26 cellular contexts compared by ENCODE assay signal in genomic region chr6:165013701-165014100, GRCh38.
"Had no signal": no experiment of that assay in that cellular context is flagged by ENCODE, and none has a peak within 500 bp of the region (broad histone marks: within the 10 kb centered on the region; RNA-seq: fewer than 3 reads in every experiment).

No MANE protein-coding gene starts in this region.

- H3K4me3 Mint-ChIP-seq: activated T-cell treated with anti-CD3 and anti-CD28 coated beads, Interleukin-2, amount 50 U/mL, for 24 hours; activated T-helper 17 cell treated with anti-CD3 and anti-CD28 coated beads, Interleukin-2, amount 50 U/mL, for 72 hours; central memory CD8-positive, alpha-beta T cell; effector memory CD8-positive, alpha-beta T cell; natural killer cell; stimulated activated effector memory CD8-positive, alpha-beta T cell treated with anti-CD3 and anti-CD28 coated beads, Interleukin-12 subunit alpha, Interleukin-12 subunit beta, amount 100 ng/mL, for 72 hours; T-helper 1 cell treated with Interleukin-12 subunit alpha and Interleukin-12 subunit beta and Interleukin-4 antibody, amounts not matched to agents 30 μg/mL and 1 μg/mL, for 36 hours; WTC11 had no signal

- H3K4me1 Mint-ChIP-seq: activated T-helper 17 cell treated with anti-CD3 and anti-CD28 coated beads, Interleukin-2, amount 50 U/mL, for 72 hours; central memory CD8-positive, alpha-beta T cell; natural killer cell; stimulated activated effector memory CD8-positive, alpha-beta T cell treated with anti-CD3 and anti-CD28 coated beads, Interleukin-12 subunit alpha, Interleukin-12 subunit beta, amount 100 ng/mL, for 72 hours; WTC11 had no signal

- FAIRE-seq: colon, endothelial cell of umbilical vein, keratinocyte had no signal

- H3K36me3 ChIP-seq: esophagus muscularis mucosa, lower lobe of right lung, right atrium auricular region, stomach, suprapubic skin, tibial nerve had no signal

- H3K36me3 Mint-ChIP-seq: natural killer cell; stimulated activated effector memory CD8-positive, alpha-beta T cell treated with anti-CD3 and anti-CD28 coated beads, Interleukin-12 subunit alpha, Interleukin-12 subunit beta, amount 100 ng/mL, for 72 hours; WTC11 had no signal

- H3K4me1 ChIP-seq: esophagus muscularis mucosa, lower lobe of right lung, right atrium auricular region, stomach, suprapubic skin, tibial nerve had no signal

- H3K27me3 Mint-ChIP-seq: activated T-cell treated with anti-CD3 and anti-CD28 coated beads, Interleukin-2, amount 50 U/mL, for 24 hours; activated T-helper 17 cell treated with anti-CD3 and anti-CD28 coated beads, Interleukin-2, amount 50 U/mL, for 72 hours; central memory CD8-positive, alpha-beta T cell; effector memory CD8-positive, alpha-beta T cell had no signal

- H3K27ac Mint-ChIP-seq: activated naive CD4-positive, alpha-beta T cell treated with anti-CD3 and anti-CD28 coated beads, Interleukin-2, amount 50 U/mL, for 72 hours; activated T-cell treated with anti-CD3 and anti-CD28 coated beads, Interleukin-2, amount 50 U/mL, for 24 hours; activated T-helper 17 cell treated with anti-CD3 and anti-CD28 coated beads, Interleukin-2, amount 50 U/mL, for 72 hours; effector memory CD8-positive, alpha-beta T cell; natural killer cell; progenitor cell of endocrine pancreas; stimulated activated effector memory CD8-positive, alpha-beta T cell treated with anti-CD3 and anti-CD28 coated beads, Interleukin-12 subunit alpha, Interleukin-12 subunit beta, amount 100 ng/mL, for 72 hours; T-helper 1 cell treated with Interleukin-12 subunit alpha and Interleukin-12 subunit beta and Interleukin-4 antibody, amounts not matched to agents 30 μg/mL and 1 μg/mL, for 36 hours; WTC11 had no signal

- H3K27me3 ChIP-seq: esophagus muscularis mucosa, right atrium auricular region, stomach, suprapubic skin, tibial nerve had no signal

- H3K4me3 ChIP-seq: esophagus muscularis mucosa, lower lobe of right lung, right atrium auricular region, stomach, suprapubic skin, tibial nerve had no signal

- H3K9me3 ChIP-seq: esophagus muscularis mucosa, lower lobe of right lung, right atrium auricular region, suprapubic skin, tibial nerve had no signal

- H3K9me3 Mint-ChIP-seq: T-helper 1 cell treated with Interleukin-12 subunit alpha and Interleukin-12 subunit beta and Interleukin-4 antibody, amounts not matched to agents 30 μg/mL and 1 μg/mL, for 36 hours had no signal

- H3K27ac ChIP-seq: esophagus muscularis mucosa, lower lobe of right lung, right atrium auricular region, stomach, suprapubic skin, tibial nerve had no signal

- ATAC-seq: activated naive CD4-positive, alpha-beta T cell treated with anti-CD3 and anti-CD28 coated beads, Interleukin-2, amount 50 U/mL, for 72 hours; activated T-helper 17 cell treated with anti-CD3 and anti-CD28 coated beads, Interleukin-2, amount 50 U/mL, for 72 hours; effector memory CD8-positive, alpha-beta T cell; left lobe of liver; lower lobe of right lung; natural killer cell; stimulated activated effector memory CD8-positive, alpha-beta T cell treated with anti-CD3 and anti-CD28 coated beads, Interleukin-12 subunit alpha, Interleukin-12 subunit beta, amount 100 ng/mL, for 72 hours; WTC11 had no signal

- DNase-seq: activated CD4-positive, alpha-beta T cell treated with anti-CD3 and anti-CD28 coated beads, Interleukin-2, amount 50 U/mL, for 4 hours; activated CD8-positive, alpha-beta memory T cell treated with anti-CD3 and anti-CD28 coated beads for 24 hours; activated CD8-positive, alpha-beta memory T cell treated with anti-CD3 and anti-CD28 coated beads, Interleukin-2, amount 50 U/mL, for 4 hours; activated T-cell treated with anti-CD3 and anti-CD28 coated beads, Interleukin-2, amount 50 U/mL, for 24 hours; aorta; effector memory CD8-positive, alpha-beta T cell; lower lobe of right lung; natural killer cell; stimulated activated CD4-positive, alpha-beta T cell treated with anti-CD3 and anti-CD28 coated beads, Interleukin-2, amount 100 ng/mL, for 24 hours; stomach; T1000 had no signal
